29 cellular contexts compared by ENCODE assay signal in genomic region chr17:28573521-28573920, GRCh38.
"Had no signal": no experiment of that assay in that cellular context is flagged by ENCODE, and none has a peak within 500 bp of the region (broad histone marks: within the 10 kb centered on the region; RNA-seq: fewer than 3 reads in every experiment).

No MANE protein-coding gene starts in this region.

- H3K4me3 Mint-ChIP-seq: memory B cell, mesothelial cell of epicardium, neural progenitor cell had no signal

- H3K9me3 ChIP-seq: colonic mucosa, esophagus squamous epithelium, gastrocnemius medialis, mucosa of descending colon, prostate gland, right atrium auricular region, stomach, thyroid gland, vagina had no signal

- H3K36me3 Mint-ChIP-seq: natural killer cell treated with Interleukin-12 subunit alpha and Interleukin-12 subunit beta and Interleukin-15 and Interleukin-18, amount 100 ng/mL, for 72 hours had no signal

- ATAC-seq: gastrocnemius medialis; left lobe of liver; mucosa of descending colon; natural killer cell treated with Interleukin-12 subunit alpha and Interleukin-12 subunit beta and Interleukin-15 and Interleukin-18, amount 100 ng/mL, for 72 hours; sciatic nerve had no signal

- H3K9me3 Mint-ChIP-seq: memory B cell; mesothelial cell of epicardium; naive B cell; natural killer cell treated with Interleukin-12 subunit alpha and Interleukin-12 subunit beta and Interleukin-15 and Interleukin-18, amount 100 ng/mL, for 72 hours; neural progenitor cell had no signal

- H3K27me3 Mint-ChIP-seq: memory B cell; naive B cell; natural killer cell treated with Interleukin-12 subunit alpha and Interleukin-12 subunit beta and Interleukin-15 and Interleukin-18, amount 100 ng/mL, for 72 hours had no signal

- H3K36me3 ChIP-seq: colonic mucosa, gastrocnemius medialis, neural progenitor cell, prostate gland, thyroid gland, vagina had no signal

- H3K27ac ChIP-seq: colonic mucosa, esophagus squamous epithelium, gastrocnemius medialis, neural progenitor cell, prostate gland, right atrium auricular region, thyroid gland, vagina had no signal

- H3K27ac Mint-ChIP-seq: memory B cell, mesothelial cell of epicardium, neural progenitor cell had no signal

- DNase-seq: colonic mucosa; dermis blood vessel endothelial cell; effector memory CD4-positive, alpha-beta T cell; erythroblast; esophagus squamous epithelium; gastrocnemius medialis; head of caudate nucleus; naive B cell; nucleus accumbens; stimulated activated CD4-positive, alpha-beta T cell treated with anti-CD3 and anti-CD28 coated beads, Interleukin-12 subunit alpha, Interleukin-12 subunit beta, amount 100 ng/mL, for 4 hours; stimulated activated CD4-positive, alpha-beta T cell treated with anti-CD3 and anti-CD28 coated beads, Interleukin-1b, Interleukin-23, amount 100 ng/mL, for 48 hours; stimulated activated CD4-positive, alpha-beta T cell treated with anti-CD3 and anti-CD28 coated beads, Interleukin-4, amount 100 ng/mL, for 1 hour; stimulated activated CD8-positive, alpha-beta memory T cell treated with anti-CD3 and anti-CD28 coated beads, Interleukin-4, amount 100 ng/mL, for 48 hours; stimulated activated naive CD4-positive, alpha-beta T cell; stomach; thyroid gland; trophoblast cell had no signal

- H3K4me3 ChIP-seq: colonic mucosa, esophagus squamous epithelium, gastrocnemius medialis, lung, mucosa of descending colon, neural progenitor cell, prostate gland, right atrium auricular region, smooth muscle cell, stomach, thyroid gland, vagina had no signal
